ENCODE assay signal across 27 cellular contexts in genomic region chr7:66263936-66264335, GRCh38.
"Had no signal": no experiment of that assay in that cellular context is flagged by ENCODE, and none has a peak within 500 bp of the region (broad histone marks: within the 10 kb centered on the region; RNA-seq: fewer than 3 reads in every experiment).

No MANE protein-coding gene starts in this region.

- H3K4me1 ChIP-seq: colonic mucosa, foreskin keratinocyte, lower lobe of right lung had no signal

- H3K9me3 ChIP-seq: colonic mucosa had no signal

- H3K27ac Mint-ChIP-seq: dendritic cell treated with granulocyte-macrophage colony-stimulating factor and Interleukin-4, amounts not matched to agents 40 ng/mL and 50 ng/mL, for 4 days; immature natural killer cell; mesothelial cell of epicardium; naive thymus-derived CD4-positive, alpha-beta T cell had no signal

- H3K36me3 ChIP-seq: colonic mucosa, gastroesophageal sphincter, heart left ventricle, lower lobe of right lung had no signal

- H3K27ac ChIP-seq: colonic mucosa, dorsolateral prefrontal cortex, epithelial cell of prostate, esophagus squamous epithelium, foreskin keratinocyte, gastroesophageal sphincter, heart left ventricle, hepatocyte, left lung, lower lobe of right lung had no signal

- H2AFZ ChIP-seq: hepatocyte had no signal

- H3K4me3 ChIP-seq: colonic mucosa, dorsolateral prefrontal cortex, esophagus squamous epithelium, gastroesophageal sphincter, heart left ventricle, hepatocyte, left lung, lower lobe of right lung had no signal

- H3K4me2 ChIP-seq: hepatocyte had no signal

- H3K27me3 Mint-ChIP-seq: dendritic cell treated with granulocyte-macrophage colony-stimulating factor and Interleukin-4, amounts not matched to agents 40 ng/mL and 50 ng/mL, for 4 days had no signal

- ATAC-seq: esophagus mucosa; foreskin keratinocyte; gastroesophageal sphincter; heart left ventricle; left cardiac atrium; left lung; left ventricle myocardium superior; lower lobe of right lung; naive thymus-derived CD4-positive, alpha-beta T cell had no signal

- H3K4me1 Mint-ChIP-seq: immature natural killer cell; mesothelial cell of epicardium; naive thymus-derived CD4-positive, alpha-beta T cell had no signal

- DNase-seq: cerebellar nuclear complex; colonic mucosa; cortex of kidney; dorsolateral prefrontal cortex; effector CD8-positive, alpha-beta T cell; erythroblast; esophagus squamous epithelium; foreskin keratinocyte; heart left ventricle; hypothalamus; immature natural killer cell; islet precursor cell; kidney; kidney glomerular epithelial cell; left cardiac atrium; left lung; left ventricle myocardium superior; lower lobe of right lung; mesenchymal stem cell; naive thymus-derived CD4-positive, alpha-beta T cell had no signal

- FAIRE-seq: frontal cortex, kidney had no signal

- H3K27me3 ChIP-seq: colonic mucosa, dorsolateral prefrontal cortex, esophagus squamous epithelium, foreskin keratinocyte, gastroesophageal sphincter, heart left ventricle, hepatocyte, left lung had no signal

- H3K4me3 Mint-ChIP-seq: dendritic cell treated with granulocyte-macrophage colony-stimulating factor and Interleukin-4, amounts not matched to agents 40 ng/mL and 50 ng/mL, for 4 days; immature natural killer cell; mesothelial cell of epicardium had no signal
